ENCODE assay signal across 10 cellular contexts in genomic region chr19:4609878-4610511, GRCh38. TPM values are rescaled to one million over a fixed set of nuclear protein-coding genes. Genes with fewer than 3 reads are reported as not detected.
DNase-seq lines count a peak whose midpoint lies in the region; ATAC-seq, FAIRE-seq and TF ChIP-seq lines count a peak whose summit lies in the region.
"Had no signal": no experiment of that assay in that cellular context is flagged by ENCODE, and none has a peak within 500 bp of the region (broad histone marks: within the 10 kb centered on the region; RNA-seq: fewer than 3 reads in every experiment).

No MANE protein-coding gene starts in this region.

- ATAC-seq in GM12878 (peak; percentile 31; the same call in 2 of the 3 replicates), naive B cell (ENCODE audit: low read depth in 2 of 2) (peak; percentile 63 to 69)
- no peak for ATAC-seq in activated CD4-positive, CD25-positive, alpha-beta regulatory T cell treated with anti-CD3 and anti-CD28 coated beads, Interleukin-2, amount 50 U/mL, for 24 hours
- no peak for ATAC-seq in naive thymus-derived CD8-positive, alpha-beta T cell

- FAIRE-seq in GM12878 (lab: Jason Lieb, UNC), result no peak
- FAIRE-seq: urothelium cell line had no signal

- TF ChIP-seq CTCF in GM12878 (IDR thresholded peaks at IDR 0.05 in 2 of 3, conservative IDR thresholded peaks at IDR 0.05 in 1 of 3; ENCODE audit: control insufficient read depth in 2 of 3, extremely low read depth in 1 of 3, insufficient read depth in 1 of 3, low read depth in 3 of 3, low read length in 3 of 3), result no peak
- TF ChIP-seq CTCF in esophagus squamous epithelium (IDR thresholded peaks at IDR 0.05), result no peak
- TF ChIP-seq CTCF in brain microvascular endothelial cell (IDR thresholded peaks at IDR 0.05; ENCODE audit: low read depth, low read length, missing control alignments), result no peak

- TF ChIP-seq RAD21 in GM12878 (IDR thresholded peaks at IDR 0.05; ENCODE audit: insufficient read depth, low read depth, low read length), result no peak

- TF ChIP-seq POLR2A in GM12878 (IDR thresholded peaks at IDR 0.05; ENCODE audit: low read depth, low read length), result no peak
- TF ChIP-seq POLR2A in esophagus squamous epithelium (IDR thresholded peaks at IDR 0.05), result no peak

- no TSS peak for BruUV-seq in GM12878 (replicated peaks; lab: Mats Ljungman, UMichigan)

- H3K27ac Mint-ChIP-seq in naive B cell, result peak overlapping the region in 2 of 6 donors; percentile 64 to 85
- H3K27ac Mint-ChIP-seq in naive thymus-derived CD8-positive, alpha-beta T cell, result no peak overlapping the region

- H3K27me3 Mint-ChIP-seq in naive B cell, result peaks cover 6 to 26% (median 17%) of the 10 kb centered on the region in 3 donors
- peaks cover 9 to 38% (median 19%) of the 10 kb centered on the region in 5 donors for H3K27me3 Mint-ChIP-seq in naive thymus-derived CD8-positive, alpha-beta T cell

- no peaks in the 10 kb centered on the region for H3K4me1 ChIP-seq in GM12878 (ENCODE audit: control insufficient read depth, insufficient read depth, low read length)
- peaks cover 4 to 9% (median 7%) of the 10 kb centered on the region in 3 donors for H3K4me1 ChIP-seq in esophagus squamous epithelium

- RAD21 ChIA-PET in GM12878 (lab: Charles Lee; ENCODE audit: unreplicated experiment), result no interaction called here

- 9% methylated on average over 14 of the region's 15 CpGs for WGBS in GM12878 (ENCODE audit: insufficient coverage, insufficient replicate concordance, low lambda C conversion rate, missing lambda C conversion rate)
- 8 to 18% methylated on average over 8 of the region's 15 CpGs for WGBS in esophagus squamous epithelium, 2 donors

- no peak overlapping the region for H3K27ac ChIP-seq in GM12878 (ENCODE audit: control insufficient read depth, insufficient read depth)
- no peak overlapping the region for H3K27ac ChIP-seq in esophagus squamous epithelium
- H3K27ac ChIP-seq in brain microvascular endothelial cell, result no peak overlapping the region

- H3K4me1 Mint-ChIP-seq in naive B cell, result peaks cover 10 to 12% (median 11%) of the 10 kb centered on the region in 3 donors
- H3K4me1 Mint-ChIP-seq in naive thymus-derived CD8-positive, alpha-beta T cell, result peaks cover 0 to 3% (median under 1%) of the 10 kb centered on the region in 4 donors

- no peak overlapping the region for H2AFZ ChIP-seq in GM12878 (ENCODE audit: control insufficient read depth, low read depth, low read length)

- no peak for TF ChIP-seq EP300 in GM12878 (IDR thresholded peaks at IDR 0.05; ENCODE audit: borderline replicate concordance in 1 of 2, control insufficient read depth in 1 of 2, low read depth in 2 of 2, low read length in 2 of 2)

- no peaks in the 10 kb centered on the region for H3K27me3 ChIP-seq in GM12878 (replicated peaks in 1 of 2; ENCODE audit: control insufficient read depth in 2 of 2, insufficient read depth in 2 of 2, low read length in 1 of 2)
- H3K27me3 ChIP-seq in esophagus squamous epithelium, result peaks cover 0 to 52% (median 1%) of the 10 kb centered on the region in 4 donors
- peaks cover 14% of the 10 kb centered on the region for H3K27me3 ChIP-seq in brain microvascular endothelial cell (replicated peaks)

- no peaks in the 10 kb centered on the region for H3K36me3 ChIP-seq in GM12878 (ENCODE audit: control insufficient read depth in 2 of 2, insufficient read depth in 2 of 2, low read length in 1 of 2)
- no peaks in the 10 kb centered on the region for H3K36me3 ChIP-seq in esophagus squamous epithelium
- H3K36me3 ChIP-seq in brain microvascular endothelial cell (replicated peaks), result no peaks in the 10 kb centered on the region

- H3K9me3 ChIP-seq in GM12878 (replicated peaks; ENCODE audit: control insufficient read depth, insufficient read depth, low read length) (no peaks in the 10 kb centered on the region), esophagus squamous epithelium (no peaks in the 10 kb centered on the region)

- intact Hi-C loops in GM12878 (cut with micrococcal nuclease; ENCODE audit: unreplicated experiment), result no loop called here
- intact Hi-C loops in esophagus squamous epithelium (cut with DNase I), result no loop called here

- POLR2A ChIA-PET in GM12878 (lab: Charles Lee), result no interaction called here
- POLR2A ChIA-PET in naive thymus-derived CD8-positive, alpha-beta T cell (lab: Charles Lee), result no interaction called here

- in situ Hi-C loops in GM12878 (cut with MboI) (no loop called here), brain microvascular endothelial cell (cut with HindIII; ENCODE audit: low pct_ligation_motif_present, low sequenced_read_pairs) (no loop called here)

- no peaks in the 10 kb centered on the region for H3K79me2 ChIP-seq in GM12878 (ENCODE audit: control insufficient read depth, insufficient read depth, low read length)

- H3K4me3 ChIP-seq in GM12878, result no peak overlapping the region
- H3K4me3 ChIP-seq in esophagus squamous epithelium, result no peak overlapping the region
- H3K4me3 ChIP-seq in brain microvascular endothelial cell (ENCODE audit: low read depth, low read length), result no peak overlapping the region

- peak overlapping the region in 1 of 8 donors; percentile 77 for H3K4me3 Mint-ChIP-seq in naive B cell
- H3K4me3 Mint-ChIP-seq in naive thymus-derived CD8-positive, alpha-beta T cell, result no peak overlapping the region

- no peaks in the 10 kb centered on the region for H3K36me3 Mint-ChIP-seq in naive B cell
- no peaks in the 10 kb centered on the region for H3K36me3 Mint-ChIP-seq in naive thymus-derived CD8-positive, alpha-beta T cell

- no peak overlapping the region for H3K4me2 ChIP-seq in GM12878 (ENCODE audit: control insufficient read depth, insufficient read depth)

- no peaks in the 10 kb centered on the region for H3K9me3 Mint-ChIP-seq in naive B cell
- H3K9me3 Mint-ChIP-seq in naive thymus-derived CD8-positive, alpha-beta T cell, result no peaks in the 10 kb centered on the region

- CTCF ChIA-PET in GM12878 (lab: Yijun Ruan, JAX), result no interaction called here

- H3K9ac ChIP-seq in GM12878 (ENCODE audit: control insufficient read depth, insufficient read depth, low read length), result no peak overlapping the region

- no peaks in the 10 kb centered on the region for H4K20me1 ChIP-seq in GM12878 (ENCODE audit: control insufficient read depth, insufficient read depth)

- DNase-seq in DMS153 treated with DMSO at 0.1 percent for 48 hours (lab: John Stamatoyannopoulos, UW; ENCODE audit: unreplicated experiment) (peak; percentile 47), NCI-H146 (lab: John Stamatoyannopoulos, UW) (peak; percentile 14), GM12878 (ENCODE audit: low read depth, low spot score) (no peak), naive B cell (no peak), esophagus squamous epithelium (lab: John Stamatoyannopoulos, UW) (no peak), brain microvascular endothelial cell (no peak)
- no peak for DNase-seq in naive thymus-derived CD8-positive, alpha-beta T cell
- DNase-seq: SHP77 treated with DMSO at 0.1 percent for 48 hours had no signal

- SMC1A ChIA-PET in GM12878 (lab: Charles Lee; ENCODE audit: uncharacterized antibody, unreplicated experiment), result no interaction called here

TF ChIP-seq in GM12878, 131 proteins besides CTCF, POLR2A, EP300 and RAD21 (continues in another document):
- TF ChIP-seq KAT2A (conservative IDR thresholded peaks at IDR 0.05; ENCODE audit: control insufficient read depth, low read depth, low read length), result no peak
- no peak for TF ChIP-seq HDGF (IDR thresholded peaks at IDR 0.05)

RNA-seq across cellular contexts. Expression of gene TNFAIP8L1, which starts 29.3 kb away (rescaled TPM):
- 17.9 and 19.3 TPM in 2 replicates for total RNA-seq in GM12878 (2013; cell fraction: nucleolus; rRNA removed)
- total RNA-seq in GM12878 (2014; rRNA removed), result 5.0 TPM in 2 replicates
- 8.3 and 8.7 TPM in 2 replicates for total RNA-seq in GM12878 (2014; rRNA removed; fragmentation: Illumina TruSeq; extraction: Trizol)
- total RNA-seq in GM12878 (2021), result 12.7 and 14.3 TPM in 2 replicates
- polyA plus RNA-seq in GM12878 (2011; ENCODE audit: low read depth), result 4.5 TPM
- 7.6 and 9.0 TPM in 2 replicates for polyA plus RNA-seq in GM12878 (2011; rRNA removed)
- 14.0 and 14.6 TPM in 2 replicates for polyA plus RNA-seq in GM12878 (2011; cell fraction: cytosol; rRNA removed)
- polyA plus RNA-seq in GM12878 (2011; cell fraction: nucleus; rRNA removed), result 4.2 and 6.9 TPM in 2 replicates
- 7.7 and 9.0 TPM in 2 replicates for polyA plus RNA-seq in GM12878 (2012)
- 4.6 and 8.6 TPM in 2 replicates for polyA plus RNA-seq in GM12878 (2014; fragmentation: Illumina TruSeq; extraction: Trizol)
- polyA plus RNA-seq in GM12878 (2014; fragmentation: Nextera tagmentation; extraction: Ambion mirVana), result 1 to 10 TPM in 1 of 2 experiments, under 1 TPM in 1; 0.93 to 2.4 TPM
- polyA plus RNA-seq in GM12878 (2014; rRNA removed), result 12.4 and 13.1 TPM in 2 replicates
- polyA plus RNA-seq in GM12878 (2016; fragmentation: Nextera tagmentation; extraction: Ambion mirVana), result 1 to 10 TPM; 8.3 to 9.2 TPM
- 6.7 and 13.4 TPM in 2 replicates for polyA minus RNA-seq in GM12878 (2011; rRNA and poly(A)+ RNA removed)
- 5.9 and 6.3 TPM in 2 replicates for polyA minus RNA-seq in GM12878 (2011; cell fraction: cytosol; rRNA and poly(A)+ RNA removed)
- polyA minus RNA-seq in GM12878 (2011; cell fraction: nucleus; rRNA and poly(A)+ RNA removed), result 4.1 and 6.6 TPM in 2 replicates
- polyA plus RNA-seq in naive B cell (ENCODE audit: low read depth in 6 of 6), result 10 to 100 TPM in 1 of 6 donors, 1 to 10 TPM in 5; 4.7 to 14.2 (median 8.0) TPM
- 1 to 10 TPM; 3.6 to 6.2 (median 4.4) TPM for total RNA-seq in esophagus squamous epithelium
- 10 to 100 TPM; 19.1 to 20.7 TPM for total RNA-seq in naive thymus-derived CD8-positive, alpha-beta T cell
- polyA plus RNA-seq in naive thymus-derived CD8-positive, alpha-beta T cell, result 10 to 100 TPM in 2 of 3 donors, 1 to 10 TPM in 1; 5.6 to 16.5 (median 10.3) TPM

RNA-seq across cellular contexts. Expression of gene SEMA6B, which starts 50.5 kb away (rescaled TPM):
- total RNA-seq in GM12878 (2013; cell fraction: nucleolus; rRNA removed), result not detected in 2 replicates
- total RNA-seq in GM12878 (2014; rRNA removed) (not detected in 2 replicates), GM12878 (2014; rRNA removed; fragmentation: Illumina TruSeq; extraction: Trizol) (not detected in 2 replicates), GM12878 (2021) (0.08 and 0.13 TPM in 2 replicates), esophagus squamous epithelium (1 to 10 TPM in 2 of 4 donors, under 1 TPM in 2; 0.61 to 4.3 (median 1.8) TPM)
- not detected for polyA plus RNA-seq in GM12878 (2011; ENCODE audit: low read depth)
- polyA plus RNA-seq in GM12878 (2011; rRNA removed) (not detected in 2 replicates), GM12878 (2014; fragmentation: Illumina TruSeq; extraction: Trizol) (not detected in 2 replicates), GM12878 (2014; fragmentation: Nextera tagmentation; extraction: Ambion mirVana) (not detected), GM12878 (2014; rRNA removed) (not detected in 2 replicates), GM12878 (2016; fragmentation: Nextera tagmentation; extraction: Ambion mirVana) (not detected), naive B cell (ENCODE audit: low read depth in 6 of 6) (not detected)
- polyA plus RNA-seq in GM12878 (2011; cell fraction: cytosol; rRNA removed), result 0.03 and 0.10 TPM in 2 replicates
- polyA plus RNA-seq in GM12878 (2011; cell fraction: nucleus; rRNA removed), result 0.04 and 0.12 TPM in 2 replicates
- 0.06 TPM in 1 of 2 replicates, not detected in the other for polyA plus RNA-seq in GM12878 (2012)
- polyA minus RNA-seq in GM12878 (2011; rRNA and poly(A)+ RNA removed), result not detected in 2 replicates
- polyA minus RNA-seq in GM12878 (2011; cell fraction: cytosol; rRNA and poly(A)+ RNA removed), result not detected in 2 replicates
- not detected in 2 replicates for polyA minus RNA-seq in GM12878 (2011; cell fraction: nucleus; rRNA and poly(A)+ RNA removed)
- total RNA-seq in naive thymus-derived CD8-positive, alpha-beta T cell, result under 1 TPM; 0.60 to 0.68 TPM
- polyA plus RNA-seq in naive thymus-derived CD8-positive, alpha-beta T cell, result not detected

Comparison
In these comparisons a context has a peak if more than half of its experiments do, and no peak if none do; other contexts are left out.
1. DNase-seq: peak in DMS153 treated with DMSO at 0.1 percent for 48 hours (single experiment) and NCI-H146 (single experiment); none in GM12878 (single experiment), naive B cell (single experiment), esophagus squamous epithelium (single experiment), naive thymus-derived CD8-positive, alpha-beta T cell (0 of 10) and brain microvascular endothelial cell (single experiment).
2. ATAC-seq: peak in GM12878 (single experiment) and naive B cell (2 of 2); none in activated CD4-positive, CD25-positive, alpha-beta regulatory T cell treated with anti-CD3 and anti-CD28 coated beads, Interleukin-2, amount 50 U/mL, for 24 hours (0 of 2) and naive thymus-derived CD8-positive, alpha-beta T cell (0 of 2).